In genomic region chr4:98688416-98689290, GRCh38 we compare ENCODE assay signal across 1 cellular context.
TF ChIP-seq lines count a peak whose summit lies in the region.

No MANE protein-coding gene starts in this region.

TF ChIP-seq in K562, 482 proteins besides CTCF, POLR2A, EP300 and RAD21 (continued from another document and continues in another):
- no peak for TF ChIP-seq ZNF740 (CRISPR knock-in tag; IDR thresholded peaks at IDR 0.05)
- TF ChIP-seq ZNF740 (tag; IDR thresholded peaks at IDR 0.05): no peak
- no peak for TF ChIP-seq DDX20 (tag; IDR thresholded peaks at IDR 0.05; ENCODE audit: low read depth)
- TF ChIP-seq ZNF395 (CRISPR knock-in tag; IDR thresholded peaks at IDR 0.05): no peak
- no peak for TF ChIP-seq ZNF384 (IDR thresholded peaks at IDR 0.05; ENCODE audit: low read depth, low read length)
- TF ChIP-seq CCNT2 (IDR thresholded peaks at IDR 0.05; ENCODE audit: borderline replicate concordance, extremely low read depth, insufficient read length, low read depth, low read length): no peak
- no peak for TF ChIP-seq KLF6 (CRISPR knock-in tag; IDR thresholded peaks at IDR 0.05; ENCODE audit: borderline replicate concordance)
- TF ChIP-seq L3MBTL2 (IDR thresholded peaks at IDR 0.05): no peak
- no peak for TF ChIP-seq CBX1 (IDR thresholded peaks at IDR 0.05; ENCODE audit: low read depth)
- no peak for TF ChIP-seq HOMEZ (CRISPR knock-in tag; IDR thresholded peaks at IDR 0.05)
- no peak for TF ChIP-seq RBFOX2 (IDR thresholded peaks at IDR 0.05; ENCODE audit: low read depth, low read length)
- no peak for TF ChIP-seq NCOA6 (IDR thresholded peaks at IDR 0.05)
- TF ChIP-seq TAF15 (IDR thresholded peaks at IDR 0.05; ENCODE audit: low read depth, low read length): no peak
- no peak for TF ChIP-seq STAT6 (CRISPR knock-in tag; IDR thresholded peaks at IDR 0.05)
- peak; percentile 50; the same call in 1 of the 2 replicates for TF ChIP-seq NFE2 (IDR thresholded peaks at IDR 0.05; ENCODE audit: low read depth)
- no peak for TF ChIP-seq PHF8 (IDR thresholded peaks at IDR 0.05; ENCODE audit: borderline replicate concordance, low read length)
- TF ChIP-seq NFE2L1 (tag; IDR thresholded peaks at IDR 0.05; ENCODE audit: borderline replicate concordance, low read depth): no peak
- TF ChIP-seq MYC (IDR thresholded peaks at IDR 0.05; ENCODE audit: low read depth, low read length): no peak
- TF ChIP-seq MYC (CRISPR knock-in tag; IDR thresholded peaks at IDR 0.05; ENCODE audit: borderline replicate concordance, low read depth): no peak
- TF ChIP-seq TEAD4 (IDR thresholded peaks at IDR 0.05; ENCODE audit: low read length): no peak
- no peak for TF ChIP-seq TEAD4 (CRISPR knock-in tag; IDR thresholded peaks at IDR 0.05; ENCODE audit: borderline replicate concordance)
- no peak for TF ChIP-seq CXXC5 (CRISPR knock-in tag; IDR thresholded peaks at IDR 0.05)
- peak; percentile 33 to 59; a peak in 2 of 4 replicates for TF ChIP-seq RCOR1 (IDR thresholded peaks at IDR 0.05; ENCODE audit: borderline replicate concordance in 1 of 2, low read depth in 2 of 2, low read length in 2 of 2)
- no peak for TF ChIP-seq ZNF583 (CRISPR knock-in tag; IDR thresholded peaks at IDR 0.05)
- no peak for TF ChIP-seq TAF7 (tag; IDR thresholded peaks at IDR 0.05)
- TF ChIP-seq HEY1 (CRISPR knock-in tag; IDR thresholded peaks at IDR 0.05; ENCODE audit: borderline replicate concordance): no peak
- TF ChIP-seq BHLHE40 (IDR thresholded peaks at IDR 0.05; ENCODE audit: low read length): peak; percentile 68; the same call in 1 of the 2 replicates
- TF ChIP-seq TOE1 (IDR thresholded peaks at IDR 0.05; ENCODE audit: borderline replicate concordance): no peak
- no peak for TF ChIP-seq TOE1 (CRISPR knock-in tag; IDR thresholded peaks at IDR 0.05; ENCODE audit: borderline replicate concordance, low read depth)
- 0 out of 2 replicates have a peak, but pooled peaks have one; percentile 11 for TF ChIP-seq SPI1 (IDR thresholded peaks at IDR 0.05; ENCODE audit: borderline replicate concordance, low read depth, low read length)
- no peak for TF ChIP-seq RB1 (IDR thresholded peaks at IDR 0.05; ENCODE audit: low read depth)
- TF ChIP-seq HDAC2 (IDR thresholded peaks at IDR 0.05): peak; percentile 22; the same call in 1 of the 2 replicates
- TF ChIP-seq TCF3 (CRISPR knock-in tag; IDR thresholded peaks at IDR 0.05): no peak
- no peak for TF ChIP-seq BRD9 (IDR thresholded peaks at IDR 0.05; ENCODE audit: low read depth, partially characterized antibody)
- no peak for TF ChIP-seq RREB1 (CRISPR knock-in tag; IDR thresholded peaks at IDR 0.05)
- no peak for TF ChIP-seq CHAMP1 (IDR thresholded peaks at IDR 0.05)
- no peak for TF ChIP-seq ZBTB17 (CRISPR knock-in tag; IDR thresholded peaks at IDR 0.05)
- TF ChIP-seq DIDO1 (tag; IDR thresholded peaks at IDR 0.05; ENCODE audit: low read depth): 0 out of 2 replicates have a peak, but pooled peaks have one; percentile 36
- TF ChIP-seq ZNF766 (CRISPR knock-in tag; conservative IDR thresholded peaks at IDR 0.05): no peak
- TF ChIP-seq ZNF263 (CRISPR knock-in tag; IDR thresholded peaks at IDR 0.05; ENCODE audit: borderline replicate concordance): no peak
- no peak for TF ChIP-seq KDM2B (CRISPR knock-in tag; IDR thresholded peaks at IDR 0.05)
- TF ChIP-seq ZNF668 (CRISPR knock-in tag; IDR thresholded peaks at IDR 0.05): no peak
- TF ChIP-seq GABPA (tag; conservative IDR thresholded peaks at IDR 0.05; ENCODE audit: low read depth): no peak
- TF ChIP-seq BRF2 (IDR thresholded peaks at IDR 0.05; ENCODE audit: borderline replicate concordance, insufficient read depth, insufficient read length): no peak
- no peak for TF ChIP-seq HINFP (tag; conservative IDR thresholded peaks at IDR 0.05; ENCODE audit: low read depth)
- no peak for TF ChIP-seq DLX4 (CRISPR knock-in tag; IDR thresholded peaks at IDR 0.05)
- no peak for TF ChIP-seq ZNF586 (CRISPR knock-in tag; conservative IDR thresholded peaks at IDR 0.05)
- no peak for TF ChIP-seq HNRNPLL (IDR thresholded peaks at IDR 0.05; ENCODE audit: low read depth, low read length, poor library complexity, severe bottlenecking)
- no peak for TF ChIP-seq ZNF75A (CRISPR knock-in tag; IDR thresholded peaks at IDR 0.05)
- TF ChIP-seq POLR2B (IDR thresholded peaks at IDR 0.05; ENCODE audit: low read depth, partially characterized antibody): no peak
- 0 out of 2 replicates have a peak, but pooled peaks have one; percentile 28 for TF ChIP-seq LEF1 (IDR thresholded peaks at IDR 0.05)
- TF ChIP-seq MTA1 (IDR thresholded peaks at IDR 0.05; ENCODE audit: borderline replicate concordance): no peak
- no peak for TF ChIP-seq GATAD2A (IDR thresholded peaks at IDR 0.05)
- TF ChIP-seq TBP (optimal IDR thresholded peaks at IDR 0.05; ENCODE audit: low read depth, low read length): no peak
